6 cellular contexts compared by ENCODE assay signal in genomic region chr1:73306899-73307555, GRCh38.
"Had no signal": no experiment of that assay in that cellular context is flagged by ENCODE, and none has a peak within 500 bp of the region (broad histone marks: within the 10 kb centered on the region; RNA-seq: fewer than 3 reads in every experiment).

No MANE protein-coding gene starts in this region.

- H3K27ac ChIP-seq: GM23248 had no signal

- H3K9ac ChIP-seq: GM23248 had no signal

- H3K4me3 ChIP-seq: GM23248 had no signal

- DNase-seq: GM23248, GOT3, H7, HCEC 1CT, KBM-7 had no signal

- H2AFZ ChIP-seq: GM23248 had no signal

- FAIRE-seq: HTR-8/SVneo had no signal
